10 cellular contexts compared by ENCODE assay signal in genomic region chr22:41524283-41524682, GRCh38. TPM values are rescaled to one million over a fixed set of nuclear protein-coding genes. Genes with fewer than 3 reads are reported as not detected.
DNase-seq lines count a peak whose midpoint lies in the region; ATAC-seq and TF ChIP-seq lines count a peak whose summit lies in the region.
"Had no signal": no experiment of that assay in that cellular context is flagged by ENCODE, and none has a peak within 500 bp of the region (broad histone marks: within the 10 kb centered on the region; RNA-seq: fewer than 3 reads in every experiment).

No MANE protein-coding gene starts in this region.

- H2BK12ac ChIP-seq in mesenchymal stem cell (ENCODE audit: low read length in 2 of 2): peak overlapping the region in 1 of 2 experiments; percentile 3

- H4K91ac ChIP-seq in mesenchymal stem cell (ENCODE audit: low read length): no peak overlapping the region

- peak overlapping the region; percentile 14 for H4K8ac ChIP-seq in mesenchymal stem cell (ENCODE audit: low read length)

- H2AK5ac ChIP-seq in mesenchymal stem cell (ENCODE audit: low read length, severe bottlenecking): no peak overlapping the region

- H3K4me3 Mint-ChIP-seq in activated CD8-positive, alpha-beta memory T cell treated with anti-CD3 and anti-CD28 coated beads, Interleukin-2, amount 10 ng/mL, durations not matched to agents 7 days and 5 days: no peak overlapping the region
- H3K4me3 Mint-ChIP-seq in chondrocyte (ENCODE audit: unreplicated experiment) (no peak overlapping the region), type B pancreatic cell (no peak overlapping the region)

- no peaks in the 10 kb centered on the region for H3K27me3 Mint-ChIP-seq in activated CD8-positive, alpha-beta memory T cell treated with anti-CD3 and anti-CD28 coated beads, Interleukin-2, amount 10 ng/mL, durations not matched to agents 7 days and 5 days
- H3K27me3 Mint-ChIP-seq in chondrocyte (ENCODE audit: low read depth) (no peaks in the 10 kb centered on the region), type B pancreatic cell (no peaks in the 10 kb centered on the region)

- no peak for ATAC-seq in activated CD8-positive, alpha-beta memory T cell treated with anti-CD3 and anti-CD28 coated beads, Interleukin-2, amount 10 ng/mL, durations not matched to agents 7 days and 5 days
- no peak for ATAC-seq in HG03025 (IDR thresholded peaks at IDR 0.05; ENCODE audit: low FRiP score, unreplicated experiment)

- 93% methylated on average over 12 of the region's 12 CpGs for WGBS in mesenchymal stem cell
- WGBS in lower leg skin, 2 donors: 69 to 71% methylated on average over 11 to 12 of the region's 12 CpGs

- no peak overlapping the region for H3K14ac ChIP-seq in mesenchymal stem cell (ENCODE audit: low read length in 2 of 2)

- no peak overlapping the region for H3K4ac ChIP-seq in mesenchymal stem cell (ENCODE audit: low read depth in 1 of 2, low read length in 2 of 2)

- H3K23ac ChIP-seq in mesenchymal stem cell (ENCODE audit: low read length in 2 of 2): no peak overlapping the region

- H3K9me3 ChIP-seq in mesenchymal stem cell (ENCODE audit: control insufficient read depth, low read length): no peaks in the 10 kb centered on the region
- H3K9me3 ChIP-seq: BE2C had no signal

- H3K36me3 Mint-ChIP-seq in activated CD8-positive, alpha-beta memory T cell treated with anti-CD3 and anti-CD28 coated beads, Interleukin-2, amount 10 ng/mL, durations not matched to agents 7 days and 5 days: peaks cover 10% of the 10 kb centered on the region
- H3K36me3 Mint-ChIP-seq in chondrocyte (ENCODE audit: low read depth) (peaks cover 6% of the 10 kb centered on the region), type B pancreatic cell (peaks cover 10% of the 10 kb centered on the region)

- no peak overlapping the region for H2BK120ac ChIP-seq in mesenchymal stem cell (ENCODE audit: low read depth, low read length)

- peaks cover 25% of the 10 kb centered on the region for H3K4me1 ChIP-seq in mesenchymal stem cell (ENCODE audit: control insufficient read depth, insufficient read depth, low read depth, low read length)
- H3K4me1 ChIP-seq: BE2C had no signal

- no peak overlapping the region for H2BK5ac ChIP-seq in mesenchymal stem cell (ENCODE audit: low read depth, low read length, poor library complexity, severe bottlenecking)

- no peak for DNase-seq in activated CD8-positive, alpha-beta memory T cell treated with anti-CD3 and anti-CD28 coated beads, Interleukin-2, amount 10 ng/mL, durations not matched to agents 7 days and 5 days
- no peak for DNase-seq in activated CD8-positive, alpha-beta memory T cell treated with anti-CD3 and anti-CD28 coated beads, Interleukin-2, amount 50 U/mL, for 48 hours
- no peak for DNase-seq in chondrocyte (ENCODE audit: low spot score)
- peak; percentile 57 for DNase-seq in mesenchymal stem cell
- DNase-seq in type B pancreatic cell (ENCODE audit: extremely low spot score, unreplicated experiment): no peak
- DNase-seq in RPMI8226: no peak
- no peak for DNase-seq in lower leg skin (ENCODE audit: low spot score in 2 of 2)
- DNase-seq: BE2C, retina had no signal

- no peak overlapping the region for H3K27ac ChIP-seq in mesenchymal stem cell (ENCODE audit: low read length, poor library complexity, severe bottlenecking)

- intact Hi-C loops in lower leg skin (cut with DNase I; ENCODE audit: low total_unique reads): no loop called here

- no peak overlapping the region for H3K4me2 ChIP-seq in mesenchymal stem cell (ENCODE audit: low read length, poor library complexity, severe bottlenecking)

- H2BK15ac ChIP-seq in mesenchymal stem cell (ENCODE audit: low read depth, poor library complexity, severe bottlenecking): no peak overlapping the region

- no peaks in the 10 kb centered on the region for H3K27me3 ChIP-seq in mesenchymal stem cell (ENCODE audit: control insufficient read depth in 1 of 2, insufficient read depth in 1 of 2, low read length in 2 of 2)
- H3K27me3 ChIP-seq: BE2C had no signal

- no peak overlapping the region for H2AFZ ChIP-seq in mesenchymal stem cell (ENCODE audit: low read depth, low read length)

- CTCF ChIA-PET in activated CD8-positive, alpha-beta memory T cell treated with anti-CD3 and anti-CD28 coated beads, Interleukin-2, amount 10 ng/mL, durations not matched to agents 7 days and 5 days (lab: Charles Lee): interaction anchor here (1.0 to 1.6 kb wide), 4 partner anchors 9 to 765 kb away, joined by 3 to 5 read pairs (median 4); no protein-coding TSS in a partner anchor

- peaks cover 15% of the 10 kb centered on the region for H3K79me1 ChIP-seq in mesenchymal stem cell (replicated peaks; ENCODE audit: low read length, poor library complexity, severe bottlenecking)

- H3K9ac ChIP-seq in mesenchymal stem cell (ENCODE audit: low read length): peak overlapping the region; percentile 73

- TF ChIP-seq CTCF in chondrocyte (IDR thresholded peaks at IDR 0.05) (no peak), type B pancreatic cell (conservative IDR thresholded peaks at IDR 0.05) (no peak), lower leg skin (IDR thresholded peaks at IDR 0.05) (no peak)

- H3K4me1 Mint-ChIP-seq in activated CD8-positive, alpha-beta memory T cell treated with anti-CD3 and anti-CD28 coated beads, Interleukin-2, amount 10 ng/mL, durations not matched to agents 7 days and 5 days: peaks cover 13% of the 10 kb centered on the region
- H3K4me1 Mint-ChIP-seq in chondrocyte (ENCODE audit: low read depth) (peaks cover 14% of the 10 kb centered on the region), type B pancreatic cell (ENCODE audit: unreplicated experiment) (no peaks in the 10 kb centered on the region)

- peak overlapping the region in 1 of 2 experiments; percentile 40 for H3K18ac ChIP-seq in mesenchymal stem cell (ENCODE audit: low read depth in 1 of 2, low read length in 2 of 2)

- H3K27ac Mint-ChIP-seq in activated CD8-positive, alpha-beta memory T cell treated with anti-CD3 and anti-CD28 coated beads, Interleukin-2, amount 10 ng/mL, durations not matched to agents 7 days and 5 days: peak overlapping the region; percentile 70
- H3K27ac Mint-ChIP-seq in chondrocyte (ENCODE audit: unreplicated experiment) (peak overlapping the region; percentile 83), type B pancreatic cell (peak overlapping the region; percentile 63)

- H3K9me3 Mint-ChIP-seq in activated CD8-positive, alpha-beta memory T cell treated with anti-CD3 and anti-CD28 coated beads, Interleukin-2, amount 10 ng/mL, durations not matched to agents 7 days and 5 days (ENCODE audit: low read depth): no peaks in the 10 kb centered on the region
- H3K9me3 Mint-ChIP-seq in chondrocyte (ENCODE audit: low read depth) (no peaks in the 10 kb centered on the region), type B pancreatic cell (no peaks in the 10 kb centered on the region)

- peaks cover 69 to 70% of the 10 kb centered on the region in 2 experiments for H3K36me3 ChIP-seq in mesenchymal stem cell (ENCODE audit: control insufficient read depth in 1 of 2, insufficient read depth in 2 of 2, low read depth in 1 of 2, low read length in 2 of 2)

- no peak for TF ChIP-seq POLR2A in lower leg skin (IDR thresholded peaks at IDR 0.05)

- H3K4me3 ChIP-seq in mesenchymal stem cell (ENCODE audit: insufficient read depth in 1 of 2, low read depth in 1 of 2, low read length in 2 of 2) (no peak overlapping the region), lower leg skin (ENCODE audit: low read depth, poor library complexity, severe bottlenecking) (no peak overlapping the region)

RNA-seq across cellular contexts. Expression of gene POLR3H, which starts 20.0 kb away (rescaled TPM):
- total RNA-seq in activated CD8-positive, alpha-beta memory T cell treated with anti-CD3 and anti-CD28 coated beads, Interleukin-2, amount 10 ng/mL, durations not matched to agents 7 days and 5 days: 10 to 100 TPM; 32.4 to 43.7 TPM
- total RNA-seq in chondrocyte (39.6 to 57.3 TPM (median 41.5 TPM) in 3 replicates), type B pancreatic cell (ENCODE audit: low replicate concordance) (40.1 and 46.6 TPM in 2 replicates), lower leg skin (10 to 100 TPM in 3 of 4 donors, 1 to 10 TPM in 1; 8.7 to 19.7 (median 16.4) TPM)
- 26.7 TPM for polyA plus RNA-seq in mesenchymal stem cell (2013, experiment 1 of 2)
- polyA plus RNA-seq in mesenchymal stem cell (2013, experiment 2 of 2): 27.9 TPM

RNA-seq across cellular contexts. Expression of gene CSDC2, which starts 36.5 kb away (rescaled TPM):
- total RNA-seq in activated CD8-positive, alpha-beta memory T cell treated with anti-CD3 and anti-CD28 coated beads, Interleukin-2, amount 10 ng/mL, durations not matched to agents 7 days and 5 days: not detected
- total RNA-seq in chondrocyte (12.7 to 21.7 TPM (median 20.9 TPM) in 3 replicates), type B pancreatic cell (ENCODE audit: low replicate concordance) (0.12 and 1.8 TPM in 2 replicates), lower leg skin (1 to 10 TPM in 2 of 4 donors, under 1 TPM in 2; 0.63 to 3.0 (median 1.0) TPM)
- polyA plus RNA-seq in mesenchymal stem cell (2013, experiment 1 of 2): 2.4 TPM
- 2.5 TPM for polyA plus RNA-seq in mesenchymal stem cell (2013, experiment 2 of 2)

RNA-seq across cellular contexts. Expression of gene ACO2, which starts 55.4 kb away (rescaled TPM):
- 10 to 100 TPM; 90.0 to 93.3 TPM for total RNA-seq in activated CD8-positive, alpha-beta memory T cell treated with anti-CD3 and anti-CD28 coated beads, Interleukin-2, amount 10 ng/mL, durations not matched to agents 7 days and 5 days
- total RNA-seq in chondrocyte: 60.9 to 85.6 TPM (median 62.4 TPM) in 3 replicates
- polyA plus RNA-seq in mesenchymal stem cell (2013, experiment 1 of 2): 46.6 TPM
- 46.8 TPM for polyA plus RNA-seq in mesenchymal stem cell (2013, experiment 2 of 2)
- total RNA-seq in type B pancreatic cell (ENCODE audit: low replicate concordance): 107 and 142 TPM in 2 replicates
- total RNA-seq in lower leg skin: 100 to 1,000 TPM in 1 of 4 donors, 10 to 100 TPM in 3; 64.0 to 103 (median 83.1) TPM

RNA-seq across cellular contexts. Expression of gene PHF5A, which starts 55.8 kb away (rescaled TPM):
- 10 to 100 TPM; 54.5 to 75.0 TPM for total RNA-seq in activated CD8-positive, alpha-beta memory T cell treated with anti-CD3 and anti-CD28 coated beads, Interleukin-2, amount 10 ng/mL, durations not matched to agents 7 days and 5 days
- 22.5 to 32.4 TPM (median 26.8 TPM) in 3 replicates for total RNA-seq in chondrocyte
- 26.6 TPM for polyA plus RNA-seq in mesenchymal stem cell (2013, experiment 1 of 2)
- polyA plus RNA-seq in mesenchymal stem cell (2013, experiment 2 of 2): 26.3 TPM
- total RNA-seq in type B pancreatic cell (ENCODE audit: low replicate concordance): 38.2 and 54.8 TPM in 2 replicates
- total RNA-seq in lower leg skin: 10 to 100 TPM; 44.1 to 51.9 (median 45.4) TPM
